Comparison of ENCODE assay signal across 1 cellular context in genomic region chr16:68843482-68844210, GRCh38.
TF ChIP-seq lines count a peak whose summit lies in the region.

TSS of gene TANGO6 (plus strand) at chr16:68843531. CDS start at chr16:68843618, 87 bp downstream.

TF ChIP-seq in HepG2, 621 proteins besides CTCF, POLR2A, EP300 and RAD21 (continued from another document and continues in another):
- TF ChIP-seq XBP1 (CRISPR knock-in tag; IDR thresholded peaks at IDR 0.05) (no peak), POGZ (CRISPR knock-in tag; IDR thresholded peaks at IDR 0.05) (no peak; the same call in 1 of the 2 replicates), ZNF644 (CRISPR knock-in tag; IDR thresholded peaks at IDR 0.05; ENCODE audit: low read depth) (no peak), SIX4 (CRISPR knock-in tag; IDR thresholded peaks at IDR 0.05) (0 out of 2 replicates have a peak, but pooled peaks have one; percentile 8), ZBTB39 (CRISPR knock-in tag; IDR thresholded peaks at IDR 0.05) (peak; percentile 81; the same call in 1 of the 2 replicates), ZC3H13 (CRISPR knock-in tag; IDR thresholded peaks at IDR 0.05) (no peak), ZBTB14 (CRISPR knock-in tag; IDR thresholded peaks at IDR 0.05) (peak; percentile 48; the same call in 1 of the 2 replicates), GTF3A (CRISPR knock-in tag; conservative IDR thresholded peaks at IDR 0.05) (peak; percentile 86), ZNF17 (CRISPR knock-in tag; IDR thresholded peaks at IDR 0.05) (no peak), ZNF792 (CRISPR knock-in tag; IDR thresholded peaks at IDR 0.05) (peak; percentile 76), MBNL3 (CRISPR knock-in tag; conservative IDR thresholded peaks at IDR 0.05) (no peak), DRAP1 (CRISPR knock-in tag; IDR thresholded peaks at IDR 0.05) (peak; percentile 82; the same call in 1 of the 2 replicates), RORA (CRISPR knock-in tag; IDR thresholded peaks at IDR 0.05) (no peak), ZSCAN22 (CRISPR knock-in tag; IDR thresholded peaks at IDR 0.05) (no peak), RBFOX2 (IDR thresholded peaks at IDR 0.05; ENCODE audit: low read depth, low read length) (peak; percentile 95), MEF2D (CRISPR knock-in tag; IDR thresholded peaks at IDR 0.05) (peak; percentile 77), ZNF101 (CRISPR knock-in tag; IDR thresholded peaks at IDR 0.05; ENCODE audit: borderline replicate concordance, low read depth) (no peak), CHD4 (IDR thresholded peaks at IDR 0.05; ENCODE audit: borderline replicate concordance, low read length) (no peak), DNMT3B (CRISPR knock-in tag; conservative IDR thresholded peaks at IDR 0.05) (no peak; the same call in 1 of the 2 replicates), ZNF160 (CRISPR knock-in tag; IDR thresholded peaks at IDR 0.05) (no peak), ZNF333 (CRISPR knock-in tag; IDR thresholded peaks at IDR 0.05; ENCODE audit: borderline replicate concordance) (peak; percentile 91; the same call in 1 of the 2 replicates), HNF4G (IDR thresholded peaks at IDR 0.05; ENCODE audit: borderline replicate concordance, low read depth, low read length) (no peak; the same call in 1 of the 2 replicates), HNF4G (CRISPR knock-in tag; IDR thresholded peaks at IDR 0.05; ENCODE audit: borderline replicate concordance, low read depth) (peak; percentile 62; the same call in 1 of the 2 replicates), ZNF589 (CRISPR knock-in tag; conservative IDR thresholded peaks at IDR 0.05) (no peak; the same call in 1 of the 2 replicates), ZNF749 (CRISPR knock-in tag; IDR thresholded peaks at IDR 0.05; ENCODE audit: borderline replicate concordance) (no peak; the same call in 1 of the 2 replicates), MIXL1 (CRISPR knock-in tag; IDR thresholded peaks at IDR 0.05) (no peak), NFKBIZ (CRISPR knock-in tag; IDR thresholded peaks at IDR 0.05) (0 out of 2 replicates have a peak, but pooled peaks have one; percentile 22), SYNCRIP (IDR thresholded peaks at IDR 0.05; ENCODE audit: insufficient read depth, low read depth, low read length) (no peak), FOXK1 (CRISPR knock-in tag; IDR thresholded peaks at IDR 0.05; ENCODE audit: borderline replicate concordance, low read depth) (peak; percentile 60), ZNF550 (CRISPR knock-in tag; IDR thresholded peaks at IDR 0.05; ENCODE audit: borderline replicate concordance) (no peak), ZNF567 (CRISPR knock-in tag; IDR thresholded peaks at IDR 0.05; ENCODE audit: borderline replicate concordance) (peak; percentile 81; the same call in 1 of the 2 replicates), ZNF292 (CRISPR knock-in tag; IDR thresholded peaks at IDR 0.05; ENCODE audit: borderline replicate concordance, low read depth) (no peak; the same call in 1 of the 2 replicates), TSC22D2 (CRISPR knock-in tag; IDR thresholded peaks at IDR 0.05; ENCODE audit: borderline replicate concordance) (0 out of 2 replicates have a peak, but pooled peaks have one; percentile 13), RFXANK (CRISPR knock-in tag; IDR thresholded peaks at IDR 0.05) (no peak), ZNF614 (CRISPR knock-in tag; IDR thresholded peaks at IDR 0.05; ENCODE audit: borderline replicate concordance) (no peak), ZNF337 (CRISPR knock-in tag; IDR thresholded peaks at IDR 0.05; ENCODE audit: borderline replicate concordance, low read depth) (no peak), ZNF841 (CRISPR knock-in tag; IDR thresholded peaks at IDR 0.05; ENCODE audit: borderline replicate concordance) (no peak), ARNTL (CRISPR knock-in tag; IDR thresholded peaks at IDR 0.05) (peak; percentile 81), ZNF704 (CRISPR knock-in tag; IDR thresholded peaks at IDR 0.05; ENCODE audit: borderline replicate concordance) (peak; percentile 76; the same call in 1 of the 2 replicates), ASH2L (IDR thresholded peaks at IDR 0.05; ENCODE audit: insufficient read length, low read depth, low read length) (peak; percentile 87), HOXA3 (CRISPR knock-in tag; IDR thresholded peaks at IDR 0.05) (peak; percentile 97), ZNF724P (CRISPR knock-in tag; IDR thresholded peaks at IDR 0.05; ENCODE audit: borderline replicate concordance) (no peak; the same call in 1 of the 2 replicates), ZNF251 (CRISPR knock-in tag; IDR thresholded peaks at IDR 0.05) (no peak), TOE1 (CRISPR knock-in tag; IDR thresholded peaks at IDR 0.05) (peak; percentile 88; the same call in 1 of the 2 replicates), ZBTB38 (CRISPR knock-in tag; IDR thresholded peaks at IDR 0.05) (peak; percentile 76; the same call in 1 of the 2 replicates), ELF3 (CRISPR knock-in tag; IDR thresholded peaks at IDR 0.05) (peak; percentile 65), SIX1 (CRISPR knock-in tag; IDR thresholded peaks at IDR 0.05; ENCODE audit: borderline replicate concordance) (no peak; the same call in none of the 2 replicates), SNRNP70 (IDR thresholded peaks at IDR 0.05; ENCODE audit: low read depth, low read length) (no peak), ZNF124 (CRISPR knock-in tag; IDR thresholded peaks at IDR 0.05) (peak; percentile 37; the same call in 1 of the 2 replicates), ZNF850 (CRISPR knock-in tag; conservative IDR thresholded peaks at IDR 0.05) (no peak), SRSF4 (IDR thresholded peaks at IDR 0.05; ENCODE audit: low read depth, low read length, poor library complexity, severe bottlenecking) (no peak), SIN3A (IDR thresholded peaks at IDR 0.05; ENCODE audit: borderline replicate concordance, low read depth, low read length) (0 out of 2 replicates have a peak, but pooled peaks have one; percentile 68), ZNF451 (CRISPR knock-in tag; IDR thresholded peaks at IDR 0.05) (peak; percentile 89), ZNF569 (CRISPR knock-in tag; IDR thresholded peaks at IDR 0.05; ENCODE audit: borderline replicate concordance) (0 out of 2 replicates have a peak, but pooled peaks have one; percentile 17), SMAD1 (CRISPR knock-in tag; IDR thresholded peaks at IDR 0.05; ENCODE audit: borderline replicate concordance, low read depth) (peak; percentile 72; the same call in 1 of the 2 replicates), NFRKB (IDR thresholded peaks at IDR 0.05) (peak; percentile 66; the same call in 1 of the 2 replicates), SALL2 (CRISPR knock-in tag; IDR thresholded peaks at IDR 0.05) (peak; percentile 53; the same call in 1 of the 2 replicates), SIN3B (IDR thresholded peaks at IDR 0.05; ENCODE audit: low read length) (no peak), LBX2 (CRISPR knock-in tag; IDR thresholded peaks at IDR 0.05; ENCODE audit: borderline replicate concordance) (peak; percentile 86; the same call in 1 of the 2 replicates), ZNF883 (CRISPR knock-in tag; IDR thresholded peaks at IDR 0.05; ENCODE audit: not compliant biosample characterization) (peak; percentile 79), U2AF2 (IDR thresholded peaks at IDR 0.05; ENCODE audit: low read depth, low read length) (peak; percentile 86; the same call in 1 of the 2 replicates), HNF1A (IDR thresholded peaks at IDR 0.05; ENCODE audit: low read depth) (no peak), HNF1A (CRISPR knock-in tag; IDR thresholded peaks at IDR 0.05; ENCODE audit: borderline replicate concordance) (0 out of 2 replicates have a peak, but pooled peaks have one; percentile 71), ZNF674 (CRISPR knock-in tag; IDR thresholded peaks at IDR 0.05; ENCODE audit: low read depth) (peak; percentile 33; the same call in 1 of the 2 replicates)
